ENCODE assay signal across 16 cellular contexts in genomic region chr1:54384471-54384870, GRCh38. TPM values are rescaled to one million over a fixed set of nuclear protein-coding genes. Genes with fewer than 3 reads are reported as not detected.
DNase-seq lines count a peak whose midpoint lies in the region; ATAC-seq and TF ChIP-seq lines count a peak whose summit lies in the region.
"Had no signal": no experiment of that assay in that cellular context is flagged by ENCODE, and none has a peak within 500 bp of the region (broad histone marks: within the 10 kb centered on the region; RNA-seq: fewer than 3 reads in every experiment).

No MANE protein-coding gene starts in this region.

- peaks cover 47% of the 10 kb centered on the region for H3K4me1 ChIP-seq in stomach smooth muscle (ENCODE audit: control insufficient read depth, insufficient read depth, low read length)

- TF ChIP-seq CTCF in mesothelial cell of epicardium (IDR thresholded peaks at IDR 0.05; ENCODE audit: unreplicated experiment) (no peak), GM10248 (IDR thresholded peaks at IDR 0.05; ENCODE audit: control extremely low read depth, extremely low read depth, low read depth, missing control alignments) (no peak)

- CTCF ChIA-PET in GM10248 (lab: Yijun Ruan, JAX), result interaction anchor here (1.1 to 1.3 kb wide), 2 partner anchors 8 to 26 kb away, joined by 4 to 5 read pairs; no protein-coding TSS in a partner anchor

- POLR2A ChIA-PET in GM10248 (lab: Yijun Ruan, JAX), result no interaction called here

- H3K36me3 Mint-ChIP-seq in T-helper 1 cell treated with Interleukin-12 subunit alpha and Interleukin-12 subunit beta and Interleukin-4 antibody, amounts not matched to agents 30 μg/mL and 1 μg/mL, for 36 hours (ENCODE audit: low read depth), result peaks cover 30% of the 10 kb centered on the region
- peaks cover 7% of the 10 kb centered on the region for H3K36me3 Mint-ChIP-seq in activated naive CD8-positive, alpha-beta T cell treated with anti-CD3 and anti-CD28 coated beads, Interleukin-2, amount 50 U/mL, for 24 hours (ENCODE audit: low read depth)
- peaks cover 22% of the 10 kb centered on the region for H3K36me3 Mint-ChIP-seq in mesothelial cell of epicardium
- peaks cover 0 to 2% of the 10 kb centered on the region in 2 donors for H3K36me3 Mint-ChIP-seq in stimulated activated naive B cell treated with anti-CD40 and anti-IgM and Interleukin-4, amounts not matched to agents 10 μg/mL and 1 μg/mL and 100 μg/mL, for 72 hours

- no peaks in the 10 kb centered on the region for H3K9me3 Mint-ChIP-seq in T-helper 1 cell treated with Interleukin-12 subunit alpha and Interleukin-12 subunit beta and Interleukin-4 antibody, amounts not matched to agents 30 μg/mL and 1 μg/mL, for 36 hours
- no peaks in the 10 kb centered on the region for H3K9me3 Mint-ChIP-seq in activated naive CD8-positive, alpha-beta T cell treated with anti-CD3 and anti-CD28 coated beads, Interleukin-2, amount 50 U/mL, for 24 hours
- H3K9me3 Mint-ChIP-seq in mesothelial cell of epicardium, result no peaks in the 10 kb centered on the region
- no peaks in the 10 kb centered on the region for H3K9me3 Mint-ChIP-seq in stimulated activated naive B cell treated with anti-CD40 and anti-IgM and Interleukin-4, amounts not matched to agents 10 μg/mL and 1 μg/mL and 100 μg/mL, for 72 hours

- H3K36me3 ChIP-seq in stomach smooth muscle (ENCODE audit: control insufficient read depth in 2 of 2, insufficient read depth in 2 of 2, low read length in 2 of 2), result peaks cover 0 to 5% of the 10 kb centered on the region in 2 donors

- no peak overlapping the region for H3K4me3 ChIP-seq in stomach smooth muscle (ENCODE audit: low read length in 2 of 2)
- H3K4me3 ChIP-seq: SK-N-MC had no signal

- peak overlapping the region; percentile 73 for H3K27ac Mint-ChIP-seq in T-helper 1 cell treated with Interleukin-12 subunit alpha and Interleukin-12 subunit beta and Interleukin-4 antibody, amounts not matched to agents 30 μg/mL and 1 μg/mL, for 36 hours
- H3K27ac Mint-ChIP-seq in activated naive CD8-positive, alpha-beta T cell treated with anti-CD3 and anti-CD28 coated beads, Interleukin-2, amount 50 U/mL, for 24 hours, result peak overlapping the region; percentile 12
- peak overlapping the region; percentile 91 for H3K27ac Mint-ChIP-seq in mesothelial cell of epicardium
- H3K27ac Mint-ChIP-seq in stimulated activated naive B cell treated with anti-CD40 and anti-IgM and Interleukin-4, amounts not matched to agents 10 μg/mL and 1 μg/mL and 100 μg/mL, for 72 hours, result no peak overlapping the region

- ATAC-seq in activated naive CD8-positive, alpha-beta T cell treated with anti-CD3 and anti-CD28 coated beads, Interleukin-2, amount 50 U/mL, for 24 hours, result no peak
- ATAC-seq in stimulated activated naive B cell treated with anti-CD40 and anti-IgM and Interleukin-4, amounts not matched to agents 10 μg/mL and 1 μg/mL and 100 μg/mL, for 72 hours (replicated peaks), result no peak

- H3K4me3 Mint-ChIP-seq in T-helper 1 cell treated with Interleukin-12 subunit alpha and Interleukin-12 subunit beta and Interleukin-4 antibody, amounts not matched to agents 30 μg/mL and 1 μg/mL, for 36 hours, result no peak overlapping the region
- H3K4me3 Mint-ChIP-seq in activated naive CD8-positive, alpha-beta T cell treated with anti-CD3 and anti-CD28 coated beads, Interleukin-2, amount 50 U/mL, for 24 hours, result no peak overlapping the region
- H3K4me3 Mint-ChIP-seq in mesothelial cell of epicardium, result no peak overlapping the region
- no peak overlapping the region for H3K4me3 Mint-ChIP-seq in stimulated activated naive B cell treated with anti-CD40 and anti-IgM and Interleukin-4, amounts not matched to agents 10 μg/mL and 1 μg/mL and 100 μg/mL, for 72 hours

- peaks cover 35% of the 10 kb centered on the region for H3K4me1 Mint-ChIP-seq in T-helper 1 cell treated with Interleukin-12 subunit alpha and Interleukin-12 subunit beta and Interleukin-4 antibody, amounts not matched to agents 30 μg/mL and 1 μg/mL, for 36 hours (ENCODE audit: low read depth)
- H3K4me1 Mint-ChIP-seq in activated naive CD8-positive, alpha-beta T cell treated with anti-CD3 and anti-CD28 coated beads, Interleukin-2, amount 50 U/mL, for 24 hours, result peaks cover 28% of the 10 kb centered on the region
- H3K4me1 Mint-ChIP-seq in mesothelial cell of epicardium, result peaks cover 30% of the 10 kb centered on the region
- H3K4me1 Mint-ChIP-seq in stimulated activated naive B cell treated with anti-CD40 and anti-IgM and Interleukin-4, amounts not matched to agents 10 μg/mL and 1 μg/mL and 100 μg/mL, for 72 hours, result peaks cover 3 to 6% of the 10 kb centered on the region in 2 donors

- peak overlapping the region; percentile 64 for H3K27ac ChIP-seq in stomach smooth muscle (ENCODE audit: low read length)
- H3K27ac ChIP-seq: SK-N-MC had no signal

- no peaks in the 10 kb centered on the region for H3K27me3 ChIP-seq in stomach smooth muscle (ENCODE audit: control insufficient read depth in 1 of 2, insufficient read depth in 2 of 2, low read length in 2 of 2)

- no peak for DNase-seq in T-helper 1 cell
- DNase-seq in activated naive CD8-positive, alpha-beta T cell treated with anti-CD3 and anti-CD28 coated beads, Interleukin-2, amount 50 U/mL, for 24 hours, result no peak
- DNase-seq in mesothelial cell of epicardium (ENCODE audit: low spot score in 2 of 2, unreplicated experiment in 2 of 2), result no peak
- DNase-seq in GM10248 (ENCODE audit: extremely low spot score), result no peak
- DNase-seq in middle frontal gyrus (ENCODE audit: extremely low spot score, low spot score), result no peak
- DNase-seq in stimulated activated naive B cell treated with anti-CD40 and anti-IgM and Interleukin-4, amounts not matched to agents 10 μg/mL and 1 μg/mL and 100 μg/mL, for 72 hours, result no peak
- DNase-seq: activated naive CD4-positive, alpha-beta T cell treated with Interleukin-2 at 50 U/mL for 16 hours; central memory CD4-positive, alpha-beta T cell; erythroblast; hippocampal formation; NCI-H1436; NCI-H446; occipital lobe had no signal

- no peaks in the 10 kb centered on the region for H3K9me3 ChIP-seq in stomach smooth muscle (ENCODE audit: control insufficient read depth in 2 of 2, low read length in 2 of 2)

- no peak overlapping the region for H3K9ac ChIP-seq in stomach smooth muscle (ENCODE audit: low read length in 2 of 2)

- H3K27me3 Mint-ChIP-seq in T-helper 1 cell treated with Interleukin-12 subunit alpha and Interleukin-12 subunit beta and Interleukin-4 antibody, amounts not matched to agents 30 μg/mL and 1 μg/mL, for 36 hours (ENCODE audit: low read depth), result no peaks in the 10 kb centered on the region
- H3K27me3 Mint-ChIP-seq in activated naive CD8-positive, alpha-beta T cell treated with anti-CD3 and anti-CD28 coated beads, Interleukin-2, amount 50 U/mL, for 24 hours, result no peaks in the 10 kb centered on the region
- H3K27me3 Mint-ChIP-seq in mesothelial cell of epicardium (ENCODE audit: low read depth), result no peaks in the 10 kb centered on the region
- H3K27me3 Mint-ChIP-seq in stimulated activated naive B cell treated with anti-CD40 and anti-IgM and Interleukin-4, amounts not matched to agents 10 μg/mL and 1 μg/mL and 100 μg/mL, for 72 hours, result no peaks in the 10 kb centered on the region

RNA-seq across cellular contexts. Expression of gene SSBP3, which starts 21.7 kb away (rescaled TPM):
- total RNA-seq in mesothelial cell of epicardium, result 171 to 188 TPM (median 172 TPM) in 3 replicates
